1 cellular context compared by ENCODE assay signal in the genomic region with DNA sequence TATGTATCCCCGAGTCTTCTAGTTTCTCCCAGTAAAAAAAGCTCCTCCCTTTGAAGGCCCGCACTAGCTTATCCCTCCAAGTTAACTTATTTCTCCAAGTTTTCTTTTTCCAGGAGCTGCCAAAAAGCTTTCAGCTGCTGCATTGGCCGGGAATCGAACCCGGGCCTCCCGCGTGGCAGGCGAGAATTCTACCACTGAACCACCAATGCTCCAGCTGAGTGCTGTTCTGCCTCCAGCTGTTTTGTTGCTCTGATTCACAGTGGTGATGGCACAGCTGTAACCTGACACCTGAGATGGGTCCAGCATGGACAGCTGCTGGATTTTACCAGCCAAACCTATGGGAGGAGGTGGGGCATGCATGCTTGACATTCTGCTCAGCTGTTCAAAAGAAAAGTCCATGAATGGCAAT.
A peak's percentile ranks its signal among the peaks of the same experiment; 100 is the strongest.
TF ChIP-seq lines count a peak whose summit lies in the region.

No MANE protein-coding gene starts in this region.

TF ChIP-seq in A549, 52 proteins besides CTCF, POLR2A, EP300 and RAD21 (continued from another document):
- TF ChIP-seq, protein P1, sequence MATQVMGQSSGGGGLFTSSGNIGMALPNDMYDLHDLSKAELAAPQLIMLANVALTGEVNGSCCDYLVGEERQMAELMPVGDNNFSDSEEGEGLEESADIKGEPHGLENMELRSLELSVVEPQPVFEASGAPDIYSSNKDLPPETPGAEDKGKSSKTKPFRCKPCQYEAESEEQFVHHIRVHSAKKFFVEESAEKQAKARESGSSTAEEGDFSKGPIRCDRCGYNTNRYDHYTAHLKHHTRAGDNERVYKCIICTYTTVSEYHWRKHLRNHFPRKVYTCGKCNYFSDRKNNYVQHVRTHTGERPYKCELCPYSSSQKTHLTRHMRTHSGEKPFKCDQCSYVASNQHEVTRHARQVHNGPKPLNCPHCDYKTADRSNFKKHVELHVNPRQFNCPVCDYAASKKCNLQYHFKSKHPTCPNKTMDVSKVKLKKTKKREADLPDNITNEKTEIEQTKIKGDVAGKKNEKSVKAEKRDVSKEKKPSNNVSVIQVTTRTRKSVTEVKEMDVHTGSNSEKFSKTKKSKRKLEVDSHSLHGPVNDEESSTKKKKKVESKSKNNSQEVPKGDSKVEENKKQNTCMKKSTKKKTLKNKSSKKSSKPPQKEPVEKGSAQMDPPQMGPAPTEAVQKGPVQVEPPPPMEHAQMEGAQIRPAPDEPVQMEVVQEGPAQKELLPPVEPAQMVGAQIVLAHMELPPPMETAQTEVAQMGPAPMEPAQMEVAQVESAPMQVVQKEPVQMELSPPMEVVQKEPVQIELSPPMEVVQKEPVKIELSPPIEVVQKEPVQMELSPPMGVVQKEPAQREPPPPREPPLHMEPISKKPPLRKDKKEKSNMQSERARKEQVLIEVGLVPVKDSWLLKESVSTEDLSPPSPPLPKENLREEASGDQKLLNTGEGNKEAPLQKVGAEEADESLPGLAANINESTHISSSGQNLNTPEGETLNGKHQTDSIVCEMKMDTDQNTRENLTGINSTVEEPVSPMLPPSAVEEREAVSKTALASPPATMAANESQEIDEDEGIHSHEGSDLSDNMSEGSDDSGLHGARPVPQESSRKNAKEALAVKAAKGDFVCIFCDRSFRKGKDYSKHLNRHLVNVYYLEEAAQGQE (IDR thresholded peaks at IDR 0.05) = no peak
- TF ChIP-seq RNF2 (IDR thresholded peaks at IDR 0.05; ENCODE audit: borderline replicate concordance, low read depth) (no peak), CBX8 (IDR thresholded peaks at IDR 0.05) (no peak), CHD4 (IDR thresholded peaks at IDR 0.05; ENCODE audit: borderline replicate concordance) (no peak), HOXB13 (CRISPR knock-in tag; IDR thresholded peaks at IDR 0.05; ENCODE audit: low read depth) (no peak), TP53 (CRISPR knock-in tag; IDR thresholded peaks at IDR 0.05) (no peak), JUN (IDR thresholded peaks at IDR 0.05) (peak in 1 of 2 experiments; percentile 53; a peak in 1 of 5 replicates), ESRRA (IDR thresholded peaks at IDR 0.05; ENCODE audit: borderline replicate concordance, low read length) (no peak), JUNB (IDR thresholded peaks at IDR 0.05) (no peak), HOXA7 (CRISPR knock-in tag; IDR thresholded peaks at IDR 0.05) (no peak), RCOR1 (IDR thresholded peaks at IDR 0.05; ENCODE audit: low read depth, low read length) (no peak), FOSL2 (IDR thresholded peaks at IDR 0.05) (no peak), FOSL2 (CRISPR knock-in tag; IDR thresholded peaks at IDR 0.05) (peak; percentile 77), POLR2AphosphoS2 (conservative IDR thresholded peaks at IDR 0.05; ENCODE audit: low read length) (peak; percentile 96)
- TF ChIP-seq, protein P2, sequence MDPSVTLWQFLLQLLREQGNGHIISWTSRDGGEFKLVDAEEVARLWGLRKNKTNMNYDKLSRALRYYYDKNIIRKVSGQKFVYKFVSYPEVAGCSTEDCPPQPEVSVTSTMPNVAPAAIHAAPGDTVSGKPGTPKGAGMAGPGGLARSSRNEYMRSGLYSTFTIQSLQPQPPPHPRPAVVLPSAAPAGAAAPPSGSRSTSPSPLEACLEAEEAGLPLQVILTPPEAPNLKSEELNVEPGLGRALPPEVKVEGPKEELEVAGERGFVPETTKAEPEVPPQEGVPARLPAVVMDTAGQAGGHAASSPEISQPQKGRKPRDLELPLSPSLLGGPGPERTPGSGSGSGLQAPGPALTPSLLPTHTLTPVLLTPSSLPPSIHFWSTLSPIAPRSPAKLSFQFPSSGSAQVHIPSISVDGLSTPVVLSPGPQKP (IDR thresholded peaks at IDR 0.05; ENCODE audit: low read depth, low read length) = no peak
- TF ChIP-seq, protein P3, sequence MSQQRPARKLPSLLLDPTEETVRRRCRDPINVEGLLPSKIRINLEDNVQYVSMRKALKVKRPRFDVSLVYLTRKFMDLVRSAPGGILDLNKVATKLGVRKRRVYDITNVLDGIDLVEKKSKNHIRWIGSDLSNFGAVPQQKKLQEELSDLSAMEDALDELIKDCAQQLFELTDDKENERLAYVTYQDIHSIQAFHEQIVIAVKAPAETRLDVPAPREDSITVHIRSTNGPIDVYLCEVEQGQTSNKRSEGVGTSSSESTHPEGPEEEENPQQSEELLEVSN (IDR thresholded peaks at IDR 0.05; ENCODE audit: borderline replicate concordance, low read depth) = no peak
- TF ChIP-seq, protein P4, sequence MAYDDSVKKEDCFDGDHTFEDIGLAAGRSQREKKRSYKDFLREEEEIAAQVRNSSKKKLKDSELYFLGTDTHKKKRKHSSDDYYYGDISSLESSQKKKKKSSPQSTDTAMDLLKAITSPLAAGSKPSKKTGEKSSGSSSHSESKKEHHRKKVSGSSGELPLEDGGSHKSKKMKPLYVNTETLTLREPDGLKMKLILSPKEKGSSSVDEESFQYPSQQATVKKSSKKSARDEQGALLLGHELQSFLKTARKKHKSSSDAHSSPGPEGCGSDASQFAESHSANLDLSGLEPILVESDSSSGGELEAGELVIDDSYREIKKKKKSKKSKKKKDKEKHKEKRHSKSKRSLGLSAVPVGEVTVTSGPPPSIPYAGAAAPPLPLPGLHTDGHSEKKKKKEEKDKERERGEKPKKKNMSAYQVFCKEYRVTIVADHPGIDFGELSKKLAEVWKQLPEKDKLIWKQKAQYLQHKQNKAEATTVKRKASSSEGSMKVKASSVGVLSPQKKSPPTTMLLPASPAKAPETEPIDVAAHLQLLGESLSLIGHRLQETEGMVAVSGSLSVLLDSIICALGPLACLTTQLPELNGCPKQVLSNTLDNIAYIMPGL (CRISPR knock-in tag; IDR thresholded peaks at IDR 0.05; ENCODE audit: borderline replicate concordance) = no peak
- TF ChIP-seq, protein P5, sequence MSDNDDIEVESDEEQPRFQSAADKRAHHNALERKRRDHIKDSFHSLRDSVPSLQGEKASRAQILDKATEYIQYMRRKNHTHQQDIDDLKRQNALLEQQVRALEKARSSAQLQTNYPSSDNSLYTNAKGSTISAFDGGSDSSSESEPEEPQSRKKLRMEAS (IDR thresholded peaks at IDR 0.05) = peak; percentile 58
